ENCODE assay signal across 20 cellular contexts in genomic region chr13:30685320-30685859, GRCh38. TPM values are rescaled to one million over a fixed set of nuclear protein-coding genes. Genes with fewer than 3 reads are reported as not detected.
"Had no signal": no experiment of that assay in that cellular context is flagged by ENCODE, and none has a peak within 500 bp of the region (broad histone marks: within the 10 kb centered on the region; RNA-seq: fewer than 3 reads in every experiment).

No MANE protein-coding gene starts in this region.

- H3K27ac Mint-ChIP-seq: activated B cell treated with CpG ODN at 0.5 μM for 24 hours; activated CD4-positive, alpha-beta memory T cell treated with anti-CD3 and anti-CD28 coated beads, Interleukin-2, amount 10 ng/mL, durations not matched to agents 7 days and 5 days; activated CD8-positive, alpha-beta memory T cell treated with anti-CD3 and anti-CD28 coated beads, Interleukin-2, amount 10 ng/mL, durations not matched to agents 7 days and 5 days; activated naive CD8-positive, alpha-beta T cell treated with anti-CD3 and anti-CD28 coated beads for 36 hours; effector memory CD8-positive, alpha-beta T cell; naive B cell; progenitor cell of endocrine pancreas; stimulated activated naive CD8-positive, alpha-beta T cell treated with anti-CD3 and anti-CD28 coated beads, Interleukin-15, Interleukin-2, amounts not matched to agents 100 ng/mL and 50 ng/mL, for 24 hours; T-cell had no signal

- H3K9me3 ChIP-seq: esophagus squamous epithelium, tibial nerve had no signal

- ATAC-seq: activated CD8-positive, alpha-beta memory T cell treated with anti-CD3 and anti-CD28 coated beads, Interleukin-2, amount 10 ng/mL, durations not matched to agents 7 days and 5 days; effector memory CD8-positive, alpha-beta T cell; heart right ventricle; left cardiac atrium; right cardiac atrium; T-cell had no signal

- H3K27ac ChIP-seq: esophagus squamous epithelium, heart right ventricle, tibial nerve had no signal

- H3K36me3 Mint-ChIP-seq: activated naive CD8-positive, alpha-beta T cell treated with anti-CD3 and anti-CD28 coated beads for 36 hours; naive B cell; T-cell had no signal

- H3K4me3 ChIP-seq: esophagus squamous epithelium, heart right ventricle, tibial nerve had no signal

- H3K36me3 ChIP-seq: esophagus squamous epithelium, heart right ventricle, tibial nerve had no signal

- H3K27me3 ChIP-seq: esophagus squamous epithelium, heart right ventricle, tibial nerve had no signal

- DNase-seq: activated B cell treated with CpG ODN at 0.5 μM for 24 hours; activated CD4-positive, alpha-beta memory T cell treated with anti-CD3 and anti-CD28 coated beads, Interleukin-2, amount 10 ng/mL, durations not matched to agents 7 days and 5 days; activated CD4-positive, alpha-beta T cell treated with anti-CD3 and anti-CD28 coated beads for 48 hours; activated CD8-positive, alpha-beta memory T cell treated with anti-CD3 and anti-CD28 coated beads, Interleukin-2, amount 10 ng/mL, durations not matched to agents 7 days and 5 days; activated naive CD4-positive, alpha-beta T cell; activated naive CD8-positive, alpha-beta T cell treated with anti-CD3 and anti-CD28 coated beads for 36 hours; amniotic stem cell; effector memory CD8-positive, alpha-beta T cell; esophagus squamous epithelium; heart right ventricle; left cardiac atrium; mammary epithelial cell; naive B cell; right cardiac atrium; T-cell had no signal

- H3K4me1 Mint-ChIP-seq: neural crest cell had no signal

- H3K27me3 Mint-ChIP-seq: activated B cell treated with CpG ODN at 0.5 μM for 24 hours; activated naive CD8-positive, alpha-beta T cell treated with anti-CD3 and anti-CD28 coated beads for 36 hours; effector memory CD8-positive, alpha-beta T cell; naive B cell had no signal

- H3K9me3 Mint-ChIP-seq: stimulated activated naive CD8-positive, alpha-beta T cell treated with anti-CD3 and anti-CD28 coated beads, Interleukin-15, Interleukin-2, amounts not matched to agents 100 ng/mL and 50 ng/mL, for 24 hours had no signal

- H3K4me3 Mint-ChIP-seq: activated B cell treated with CpG ODN at 0.5 μM for 24 hours; activated CD4-positive, alpha-beta memory T cell treated with anti-CD3 and anti-CD28 coated beads, Interleukin-2, amount 10 ng/mL, durations not matched to agents 7 days and 5 days; activated CD8-positive, alpha-beta memory T cell treated with anti-CD3 and anti-CD28 coated beads, Interleukin-2, amount 10 ng/mL, durations not matched to agents 7 days and 5 days; activated naive CD8-positive, alpha-beta T cell treated with anti-CD3 and anti-CD28 coated beads for 36 hours; effector memory CD8-positive, alpha-beta T cell; neural crest cell; stimulated activated naive CD8-positive, alpha-beta T cell treated with anti-CD3 and anti-CD28 coated beads, Interleukin-15, Interleukin-2, amounts not matched to agents 100 ng/mL and 50 ng/mL, for 24 hours; T-cell had no signal

RNA-seq across cellular contexts. Expression of gene ALOX5AP, which starts 50.0 kb away (rescaled TPM):
- total RNA-seq: neural crest cell, osteoblast, progenitor cell of endocrine pancreas had no signal
